1 cellular context compared by ENCODE assay signal in the genomic region with DNA sequence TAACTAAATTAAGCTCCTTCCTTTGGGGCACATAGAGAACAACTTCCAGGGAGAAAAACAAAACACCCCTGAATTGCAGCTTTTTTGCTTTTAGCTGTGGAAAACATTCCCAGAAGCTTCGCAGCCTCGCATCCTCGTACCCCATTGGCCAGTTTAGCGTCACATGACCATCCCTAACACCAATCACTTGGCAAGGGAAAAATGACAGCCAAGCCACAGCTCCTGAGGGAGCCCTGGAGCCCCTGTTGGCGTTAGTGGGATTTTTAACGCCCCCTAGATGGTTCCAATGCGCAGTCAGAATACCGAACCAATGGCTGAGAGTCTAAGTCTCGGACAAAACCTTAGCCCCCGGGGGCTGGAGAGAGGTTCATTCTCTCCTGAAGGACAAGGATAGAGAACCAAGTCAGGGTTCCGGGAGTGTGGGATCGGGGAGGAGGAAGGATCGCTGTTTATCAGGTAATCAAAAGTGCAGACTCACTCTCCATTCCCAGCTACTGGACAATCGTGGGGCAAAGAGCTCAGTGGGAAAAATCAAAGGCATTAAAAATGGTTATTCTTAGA.
TF ChIP-seq lines count a peak whose summit lies in the region.

No MANE protein-coding gene starts in this region.

TF ChIP-seq in HepG2, 621 proteins besides CTCF, POLR2A, EP300 and RAD21 (continued from another document and continues in another):
- TF ChIP-seq, protein P1, sequence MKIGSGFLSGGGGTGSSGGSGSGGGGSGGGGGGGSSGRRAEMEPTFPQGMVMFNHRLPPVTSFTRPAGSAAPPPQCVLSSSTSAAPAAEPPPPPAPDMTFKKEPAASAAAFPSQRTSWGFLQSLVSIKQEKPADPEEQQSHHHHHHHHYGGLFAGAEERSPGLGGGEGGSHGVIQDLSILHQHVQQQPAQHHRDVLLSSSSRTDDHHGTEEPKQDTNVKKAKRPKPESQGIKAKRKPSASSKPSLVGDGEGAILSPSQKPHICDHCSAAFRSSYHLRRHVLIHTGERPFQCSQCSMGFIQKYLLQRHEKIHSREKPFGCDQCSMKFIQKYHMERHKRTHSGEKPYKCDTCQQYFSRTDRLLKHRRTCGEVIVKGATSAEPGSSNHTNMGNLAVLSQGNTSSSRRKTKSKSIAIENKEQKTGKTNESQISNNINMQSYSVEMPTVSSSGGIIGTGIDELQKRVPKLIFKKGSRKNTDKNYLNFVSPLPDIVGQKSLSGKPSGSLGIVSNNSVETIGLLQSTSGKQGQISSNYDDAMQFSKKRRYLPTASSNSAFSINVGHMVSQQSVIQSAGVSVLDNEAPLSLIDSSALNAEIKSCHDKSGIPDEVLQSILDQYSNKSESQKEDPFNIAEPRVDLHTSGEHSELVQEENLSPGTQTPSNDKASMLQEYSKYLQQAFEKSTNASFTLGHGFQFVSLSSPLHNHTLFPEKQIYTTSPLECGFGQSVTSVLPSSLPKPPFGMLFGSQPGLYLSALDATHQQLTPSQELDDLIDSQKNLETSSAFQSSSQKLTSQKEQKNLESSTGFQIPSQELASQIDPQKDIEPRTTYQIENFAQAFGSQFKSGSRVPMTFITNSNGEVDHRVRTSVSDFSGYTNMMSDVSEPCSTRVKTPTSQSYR (CRISPR knock-in tag; IDR thresholded peaks at IDR 0.05; ENCODE audit: borderline replicate concordance) = no peak
- TF ChIP-seq KMT2B (CRISPR knock-in tag; IDR thresholded peaks at IDR 0.05) = peak; percentile 26; the same call in 1 of the 2 replicates
- TF ChIP-seq, protein P2, sequence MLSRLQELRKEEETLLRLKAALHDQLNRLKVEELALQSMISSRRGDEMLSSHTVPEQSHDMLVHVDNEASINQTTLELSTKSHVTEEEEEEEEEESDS (CRISPR knock-in tag; IDR thresholded peaks at IDR 0.05; ENCODE audit: borderline replicate concordance) = no peak
- TF ChIP-seq ZNF12 (CRISPR knock-in tag; IDR thresholded peaks at IDR 0.05) = no peak
- TF ChIP-seq, protein P3, sequence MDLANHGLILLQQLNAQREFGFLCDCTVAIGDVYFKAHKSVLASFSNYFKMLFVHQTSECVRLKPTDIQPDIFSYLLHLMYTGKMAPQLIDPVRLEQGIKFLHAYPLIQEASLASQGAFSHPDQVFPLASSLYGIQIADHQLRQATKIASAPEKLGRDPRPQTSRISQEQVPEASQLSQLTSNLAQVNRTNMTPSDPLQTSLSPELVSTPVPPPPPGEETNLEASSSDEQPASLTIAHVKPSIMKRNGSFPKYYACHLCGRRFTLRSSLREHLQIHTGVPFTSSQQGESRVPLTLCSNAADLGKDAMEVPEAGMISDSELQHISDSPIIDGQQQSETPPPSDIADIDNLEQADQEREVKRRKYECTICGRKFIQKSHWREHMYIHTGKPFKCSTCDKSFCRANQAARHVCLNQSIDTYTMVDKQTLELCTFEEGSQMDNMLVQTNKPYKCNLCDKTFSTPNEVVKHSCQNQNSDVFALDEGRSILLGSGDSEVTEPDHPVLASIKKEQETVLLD (CRISPR knock-in tag; IDR thresholded peaks at IDR 0.05; ENCODE audit: low read depth) = no peak
- TF ChIP-seq KDM5A (IDR thresholded peaks at IDR 0.05; ENCODE audit: borderline replicate concordance, low read length) = no peak
- no peak for TF ChIP-seq FOXK1 (CRISPR knock-in tag; IDR thresholded peaks at IDR 0.05; ENCODE audit: borderline replicate concordance, low read depth)
- TF ChIP-seq ZNF720 (CRISPR knock-in tag; IDR thresholded peaks at IDR 0.05) = no peak
- TF ChIP-seq AHR (CRISPR knock-in tag; IDR thresholded peaks at IDR 0.05) = no peak
- peak; percentile 37; the same call in 1 of the 2 replicates for TF ChIP-seq PHF8 (CRISPR knock-in tag; IDR thresholded peaks at IDR 0.05)
- TF ChIP-seq JUN (CRISPR knock-in tag; IDR thresholded peaks at IDR 0.05) = no peak
- TF ChIP-seq ZNF614 (CRISPR knock-in tag; IDR thresholded peaks at IDR 0.05; ENCODE audit: borderline replicate concordance) = no peak
- no peak for TF ChIP-seq SAFB2 (CRISPR knock-in tag; IDR thresholded peaks at IDR 0.05; ENCODE audit: borderline replicate concordance, low read depth)
- TF ChIP-seq, protein P4, sequence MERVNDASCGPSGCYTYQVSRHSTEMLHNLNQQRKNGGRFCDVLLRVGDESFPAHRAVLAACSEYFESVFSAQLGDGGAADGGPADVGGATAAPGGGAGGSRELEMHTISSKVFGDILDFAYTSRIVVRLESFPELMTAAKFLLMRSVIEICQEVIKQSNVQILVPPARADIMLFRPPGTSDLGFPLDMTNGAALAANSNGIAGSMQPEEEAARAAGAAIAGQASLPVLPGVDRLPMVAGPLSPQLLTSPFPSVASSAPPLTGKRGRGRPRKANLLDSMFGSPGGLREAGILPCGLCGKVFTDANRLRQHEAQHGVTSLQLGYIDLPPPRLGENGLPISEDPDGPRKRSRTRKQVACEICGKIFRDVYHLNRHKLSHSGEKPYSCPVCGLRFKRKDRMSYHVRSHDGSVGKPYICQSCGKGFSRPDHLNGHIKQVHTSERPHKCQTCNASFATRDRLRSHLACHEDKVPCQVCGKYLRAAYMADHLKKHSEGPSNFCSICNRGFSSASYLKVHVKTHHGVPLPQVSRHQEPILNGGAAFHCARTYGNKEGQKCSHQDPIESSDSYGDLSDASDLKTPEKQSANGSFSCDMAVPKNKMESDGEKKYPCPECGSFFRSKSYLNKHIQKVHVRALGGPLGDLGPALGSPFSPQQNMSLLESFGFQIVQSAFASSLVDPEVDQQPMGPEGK (CRISPR knock-in tag; IDR thresholded peaks at IDR 0.05) = peak; percentile 75
- TF ChIP-seq ASH2L (IDR thresholded peaks at IDR 0.05; ENCODE audit: insufficient read length, low read depth, low read length) = peak; percentile 11
- no peak for TF ChIP-seq PITX1 (CRISPR knock-in tag; IDR thresholded peaks at IDR 0.05)
- 0 out of 2 replicates have a peak, but pooled peaks have one; percentile 15 for TF ChIP-seq ISL2 (CRISPR knock-in tag; IDR thresholded peaks at IDR 0.05)
- 0 out of 2 replicates have a peak, but pooled peaks have one; percentile 18 for TF ChIP-seq TBX2 (CRISPR knock-in tag; IDR thresholded peaks at IDR 0.05; ENCODE audit: borderline replicate concordance)
- TF ChIP-seq ZNF296 (CRISPR knock-in tag; conservative IDR thresholded peaks at IDR 0.05) = no peak
- TF ChIP-seq, protein P5, sequence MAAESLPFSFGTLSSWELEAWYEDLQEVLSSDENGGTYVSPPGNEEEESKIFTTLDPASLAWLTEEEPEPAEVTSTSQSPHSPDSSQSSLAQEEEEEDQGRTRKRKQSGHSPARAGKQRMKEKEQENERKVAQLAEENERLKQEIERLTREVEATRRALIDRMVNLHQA (CRISPR knock-in tag; IDR thresholded peaks at IDR 0.05) = no peak
- no peak for TF ChIP-seq ZNF431 (CRISPR knock-in tag; IDR thresholded peaks at IDR 0.05; ENCODE audit: borderline replicate concordance, low read depth)
- no peak for TF ChIP-seq FOXM1 (CRISPR knock-in tag; IDR thresholded peaks at IDR 0.05)
- TF ChIP-seq, protein P6, sequence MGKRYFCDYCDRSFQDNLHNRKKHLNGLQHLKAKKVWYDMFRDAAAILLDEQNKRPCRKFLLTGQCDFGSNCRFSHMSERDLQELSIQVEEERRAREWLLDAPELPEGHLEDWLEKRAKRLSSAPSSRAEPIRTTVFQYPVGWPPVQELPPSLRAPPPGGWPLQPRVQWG (CRISPR knock-in tag; IDR thresholded peaks at IDR 0.05; ENCODE audit: borderline replicate concordance, low read depth) = no peak
- TF ChIP-seq, protein P7, sequence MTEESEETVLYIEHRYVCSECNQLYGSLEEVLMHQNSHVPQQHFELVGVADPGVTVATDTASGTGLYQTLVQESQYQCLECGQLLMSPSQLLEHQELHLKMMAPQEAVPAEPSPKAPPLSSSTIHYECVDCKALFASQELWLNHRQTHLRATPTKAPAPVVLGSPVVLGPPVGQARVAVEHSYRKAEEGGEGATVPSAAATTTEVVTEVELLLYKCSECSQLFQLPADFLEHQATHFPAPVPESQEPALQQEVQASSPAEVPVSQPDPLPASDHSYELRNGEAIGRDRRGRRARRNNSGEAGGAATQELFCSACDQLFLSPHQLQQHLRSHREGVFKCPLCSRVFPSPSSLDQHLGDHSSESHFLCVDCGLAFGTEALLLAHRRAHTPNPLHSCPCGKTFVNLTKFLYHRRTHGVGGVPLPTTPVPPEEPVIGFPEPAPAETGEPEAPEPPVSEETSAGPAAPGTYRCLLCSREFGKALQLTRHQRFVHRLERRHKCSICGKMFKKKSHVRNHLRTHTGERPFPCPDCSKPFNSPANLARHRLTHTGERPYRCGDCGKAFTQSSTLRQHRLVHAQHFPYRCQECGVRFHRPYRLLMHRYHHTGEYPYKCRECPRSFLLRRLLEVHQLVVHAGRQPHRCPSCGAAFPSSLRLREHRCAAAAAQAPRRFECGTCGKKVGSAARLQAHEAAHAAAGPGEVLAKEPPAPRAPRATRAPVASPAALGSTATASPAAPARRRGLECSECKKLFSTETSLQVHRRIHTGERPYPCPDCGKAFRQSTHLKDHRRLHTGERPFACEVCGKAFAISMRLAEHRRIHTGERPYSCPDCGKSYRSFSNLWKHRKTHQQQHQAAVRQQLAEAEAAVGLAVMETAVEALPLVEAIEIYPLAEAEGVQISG (CRISPR knock-in tag; IDR thresholded peaks at IDR 0.05) = no peak
- 0 out of 2 replicates have a peak, but pooled peaks have one; percentile 56 for TF ChIP-seq ZNF772 (CRISPR knock-in tag; IDR thresholded peaks at IDR 0.05)
- TF ChIP-seq HDAC1 (CRISPR knock-in tag; IDR thresholded peaks at IDR 0.05) = peak; percentile 57
- no peak for TF ChIP-seq NCOR1 (IDR thresholded peaks at IDR 0.05; ENCODE audit: borderline replicate concordance, low read length)
- TF ChIP-seq, protein P8, sequence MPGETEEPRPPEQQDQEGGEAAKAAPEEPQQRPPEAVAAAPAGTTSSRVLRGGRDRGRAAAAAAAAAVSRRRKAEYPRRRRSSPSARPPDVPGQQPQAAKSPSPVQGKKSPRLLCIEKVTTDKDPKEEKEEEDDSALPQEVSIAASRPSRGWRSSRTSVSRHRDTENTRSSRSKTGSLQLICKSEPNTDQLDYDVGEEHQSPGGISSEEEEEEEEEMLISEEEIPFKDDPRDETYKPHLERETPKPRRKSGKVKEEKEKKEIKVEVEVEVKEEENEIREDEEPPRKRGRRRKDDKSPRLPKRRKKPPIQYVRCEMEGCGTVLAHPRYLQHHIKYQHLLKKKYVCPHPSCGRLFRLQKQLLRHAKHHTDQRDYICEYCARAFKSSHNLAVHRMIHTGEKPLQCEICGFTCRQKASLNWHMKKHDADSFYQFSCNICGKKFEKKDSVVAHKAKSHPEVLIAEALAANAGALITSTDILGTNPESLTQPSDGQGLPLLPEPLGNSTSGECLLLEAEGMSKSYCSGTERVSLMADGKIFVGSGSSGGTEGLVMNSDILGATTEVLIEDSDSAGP (CRISPR knock-in tag; IDR thresholded peaks at IDR 0.05; ENCODE audit: borderline replicate concordance) = no peak
- no peak for TF ChIP-seq RORA (CRISPR knock-in tag; IDR thresholded peaks at IDR 0.05)
- peak; percentile 60 for TF ChIP-seq YY1 (IDR thresholded peaks at IDR 0.05; ENCODE audit: insufficient read depth, insufficient replicate concordance, low read depth, low read length)
- TF ChIP-seq ZBTB21 (CRISPR knock-in tag; IDR thresholded peaks at IDR 0.05) = no peak
- TF ChIP-seq ZNF546 (CRISPR knock-in tag; conservative IDR thresholded peaks at IDR 0.05) = no peak
- TF ChIP-seq GTF2F1 (IDR thresholded peaks at IDR 0.05; ENCODE audit: low read length) = 0 out of 2 replicates have a peak, but pooled peaks have one; percentile 65
- no peak for TF ChIP-seq ZNF230 (CRISPR knock-in tag; IDR thresholded peaks at IDR 0.05)
- TF ChIP-seq ZNF75D (CRISPR knock-in tag; IDR thresholded peaks at IDR 0.05; ENCODE audit: borderline replicate concordance) = no peak
- no peak for TF ChIP-seq MXD4 (CRISPR knock-in tag; IDR thresholded peaks at IDR 0.05)
- TF ChIP-seq, protein P9, sequence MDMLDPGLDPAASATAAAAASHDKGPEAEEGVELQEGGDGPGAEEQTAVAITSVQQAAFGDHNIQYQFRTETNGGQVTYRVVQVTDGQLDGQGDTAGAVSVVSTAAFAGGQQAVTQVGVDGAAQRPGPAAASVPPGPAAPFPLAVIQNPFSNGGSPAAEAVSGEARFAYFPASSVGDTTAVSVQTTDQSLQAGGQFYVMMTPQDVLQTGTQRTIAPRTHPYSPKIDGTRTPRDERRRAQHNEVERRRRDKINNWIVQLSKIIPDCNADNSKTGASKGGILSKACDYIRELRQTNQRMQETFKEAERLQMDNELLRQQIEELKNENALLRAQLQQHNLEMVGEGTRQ (IDR thresholded peaks at IDR 0.05; ENCODE audit: low read depth, low read length) = peak; percentile 94
- TF ChIP-seq, protein P9 (CRISPR knock-in tag; IDR thresholded peaks at IDR 0.05; ENCODE audit: borderline replicate concordance) = peak; percentile 96; the same call in 1 of the 2 replicates
- TF ChIP-seq ZBTB7B (CRISPR knock-in tag; IDR thresholded peaks at IDR 0.05) = peak; percentile 82; the same call in 1 of the 2 replicates
- no peak for TF ChIP-seq GZF1 (CRISPR knock-in tag; IDR thresholded peaks at IDR 0.05)
- no peak for TF ChIP-seq HIVEP1 (CRISPR knock-in tag; IDR thresholded peaks at IDR 0.05)
- TF ChIP-seq RFX3 (CRISPR knock-in tag; IDR thresholded peaks at IDR 0.05) = no peak
- no peak for TF ChIP-seq ATF7 (IDR thresholded peaks at IDR 0.05)
- no peak for TF ChIP-seq ATF7 (CRISPR knock-in tag; IDR thresholded peaks at IDR 0.05)
- no peak for TF ChIP-seq ZNF10 (CRISPR knock-in tag; IDR thresholded peaks at IDR 0.05; ENCODE audit: borderline replicate concordance, low read depth)
- TF ChIP-seq ZSCAN12 (CRISPR knock-in tag; IDR thresholded peaks at IDR 0.05) = no peak
- TF ChIP-seq, protein P10, sequence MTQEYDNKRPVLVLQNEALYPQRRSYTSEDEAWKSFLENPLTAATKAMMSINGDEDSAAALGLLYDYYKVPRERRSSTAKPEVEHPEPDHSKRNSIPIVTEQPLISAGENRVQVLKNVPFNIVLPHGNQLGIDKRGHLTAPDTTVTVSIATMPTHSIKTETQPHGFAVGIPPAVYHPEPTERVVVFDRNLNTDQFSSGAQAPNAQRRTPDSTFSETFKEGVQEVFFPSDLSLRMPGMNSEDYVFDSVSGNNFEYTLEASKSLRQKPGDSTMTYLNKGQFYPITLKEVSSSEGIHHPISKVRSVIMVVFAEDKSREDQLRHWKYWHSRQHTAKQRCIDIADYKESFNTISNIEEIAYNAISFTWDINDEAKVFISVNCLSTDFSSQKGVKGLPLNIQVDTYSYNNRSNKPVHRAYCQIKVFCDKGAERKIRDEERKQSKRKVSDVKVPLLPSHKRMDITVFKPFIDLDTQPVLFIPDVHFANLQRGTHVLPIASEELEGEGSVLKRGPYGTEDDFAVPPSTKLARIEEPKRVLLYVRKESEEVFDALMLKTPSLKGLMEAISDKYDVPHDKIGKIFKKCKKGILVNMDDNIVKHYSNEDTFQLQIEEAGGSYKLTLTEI (CRISPR knock-in tag; conservative IDR thresholded peaks at IDR 0.05) = no peak
